Comparison of ENCODE assay signal across 1 cellular context in genomic region chr19:2064788-2065524, GRCh38.
TF ChIP-seq lines count a peak whose summit lies in the region.

No MANE protein-coding gene starts in this region.

TF ChIP-seq in K562, 482 proteins besides CTCF, POLR2A, EP300 and RAD21:
- TF ChIP-seq LEF1 (IDR thresholded peaks at IDR 0.05) (no peak), JUND (IDR thresholded peaks at IDR 0.05; ENCODE audit: borderline replicate concordance, low read depth, low read length) (no peak), JUND (tag; IDR thresholded peaks at IDR 0.05; ENCODE audit: borderline replicate concordance, low read depth, low read length) (no peak), CHAMP1 (IDR thresholded peaks at IDR 0.05) (no peak), BCLAF1 (IDR thresholded peaks at IDR 0.05; ENCODE audit: borderline replicate concordance in 1 of 2, control insufficient read depth in 1 of 2, low read depth in 2 of 2, low read length in 1 of 2) (no peak), DACH1 (IDR thresholded peaks at IDR 0.05; ENCODE audit: partially characterized antibody) (no peak), PRMT5 (CRISPR knock-in tag; IDR thresholded peaks at IDR 0.05) (no peak)
- TF ChIP-seq, protein P1, sequence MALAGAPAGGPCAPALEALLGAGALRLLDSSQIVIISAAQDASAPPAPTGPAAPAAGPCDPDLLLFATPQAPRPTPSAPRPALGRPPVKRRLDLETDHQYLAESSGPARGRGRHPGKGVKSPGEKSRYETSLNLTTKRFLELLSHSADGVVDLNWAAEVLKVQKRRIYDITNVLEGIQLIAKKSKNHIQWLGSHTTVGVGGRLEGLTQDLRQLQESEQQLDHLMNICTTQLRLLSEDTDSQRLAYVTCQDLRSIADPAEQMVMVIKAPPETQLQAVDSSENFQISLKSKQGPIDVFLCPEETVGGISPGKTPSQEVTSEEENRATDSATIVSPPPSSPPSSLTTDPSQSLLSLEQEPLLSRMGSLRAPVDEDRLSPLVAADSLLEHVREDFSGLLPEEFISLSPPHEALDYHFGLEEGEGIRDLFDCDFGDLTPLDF (CRISPR knock-in tag; IDR thresholded peaks at IDR 0.05), result no peak
- TF ChIP-seq, protein P2, sequence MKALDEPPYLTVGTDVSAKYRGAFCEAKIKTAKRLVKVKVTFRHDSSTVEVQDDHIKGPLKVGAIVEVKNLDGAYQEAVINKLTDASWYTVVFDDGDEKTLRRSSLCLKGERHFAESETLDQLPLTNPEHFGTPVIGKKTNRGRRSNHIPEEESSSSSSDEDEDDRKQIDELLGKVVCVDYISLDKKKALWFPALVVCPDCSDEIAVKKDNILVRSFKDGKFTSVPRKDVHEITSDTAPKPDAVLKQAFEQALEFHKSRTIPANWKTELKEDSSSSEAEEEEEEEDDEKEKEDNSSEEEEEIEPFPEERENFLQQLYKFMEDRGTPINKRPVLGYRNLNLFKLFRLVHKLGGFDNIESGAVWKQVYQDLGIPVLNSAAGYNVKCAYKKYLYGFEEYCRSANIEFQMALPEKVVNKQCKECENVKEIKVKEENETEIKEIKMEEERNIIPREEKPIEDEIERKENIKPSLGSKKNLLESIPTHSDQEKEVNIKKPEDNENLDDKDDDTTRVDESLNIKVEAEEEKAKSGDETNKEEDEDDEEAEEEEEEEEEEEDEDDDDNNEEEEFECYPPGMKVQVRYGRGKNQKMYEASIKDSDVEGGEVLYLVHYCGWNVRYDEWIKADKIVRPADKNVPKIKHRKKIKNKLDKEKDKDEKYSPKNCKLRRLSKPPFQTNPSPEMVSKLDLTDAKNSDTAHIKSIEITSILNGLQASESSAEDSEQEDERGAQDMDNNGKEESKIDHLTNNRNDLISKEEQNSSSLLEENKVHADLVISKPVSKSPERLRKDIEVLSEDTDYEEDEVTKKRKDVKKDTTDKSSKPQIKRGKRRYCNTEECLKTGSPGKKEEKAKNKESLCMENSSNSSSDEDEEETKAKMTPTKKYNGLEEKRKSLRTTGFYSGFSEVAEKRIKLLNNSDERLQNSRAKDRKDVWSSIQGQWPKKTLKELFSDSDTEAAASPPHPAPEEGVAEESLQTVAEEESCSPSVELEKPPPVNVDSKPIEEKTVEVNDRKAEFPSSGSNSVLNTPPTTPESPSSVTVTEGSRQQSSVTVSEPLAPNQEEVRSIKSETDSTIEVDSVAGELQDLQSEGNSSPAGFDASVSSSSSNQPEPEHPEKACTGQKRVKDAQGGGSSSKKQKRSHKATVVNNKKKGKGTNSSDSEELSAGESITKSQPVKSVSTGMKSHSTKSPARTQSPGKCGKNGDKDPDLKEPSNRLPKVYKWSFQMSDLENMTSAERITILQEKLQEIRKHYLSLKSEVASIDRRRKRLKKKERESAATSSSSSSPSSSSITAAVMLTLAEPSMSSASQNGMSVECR (CRISPR knock-in tag; IDR thresholded peaks at IDR 0.05), result no peak
- TF ChIP-seq, protein P3, sequence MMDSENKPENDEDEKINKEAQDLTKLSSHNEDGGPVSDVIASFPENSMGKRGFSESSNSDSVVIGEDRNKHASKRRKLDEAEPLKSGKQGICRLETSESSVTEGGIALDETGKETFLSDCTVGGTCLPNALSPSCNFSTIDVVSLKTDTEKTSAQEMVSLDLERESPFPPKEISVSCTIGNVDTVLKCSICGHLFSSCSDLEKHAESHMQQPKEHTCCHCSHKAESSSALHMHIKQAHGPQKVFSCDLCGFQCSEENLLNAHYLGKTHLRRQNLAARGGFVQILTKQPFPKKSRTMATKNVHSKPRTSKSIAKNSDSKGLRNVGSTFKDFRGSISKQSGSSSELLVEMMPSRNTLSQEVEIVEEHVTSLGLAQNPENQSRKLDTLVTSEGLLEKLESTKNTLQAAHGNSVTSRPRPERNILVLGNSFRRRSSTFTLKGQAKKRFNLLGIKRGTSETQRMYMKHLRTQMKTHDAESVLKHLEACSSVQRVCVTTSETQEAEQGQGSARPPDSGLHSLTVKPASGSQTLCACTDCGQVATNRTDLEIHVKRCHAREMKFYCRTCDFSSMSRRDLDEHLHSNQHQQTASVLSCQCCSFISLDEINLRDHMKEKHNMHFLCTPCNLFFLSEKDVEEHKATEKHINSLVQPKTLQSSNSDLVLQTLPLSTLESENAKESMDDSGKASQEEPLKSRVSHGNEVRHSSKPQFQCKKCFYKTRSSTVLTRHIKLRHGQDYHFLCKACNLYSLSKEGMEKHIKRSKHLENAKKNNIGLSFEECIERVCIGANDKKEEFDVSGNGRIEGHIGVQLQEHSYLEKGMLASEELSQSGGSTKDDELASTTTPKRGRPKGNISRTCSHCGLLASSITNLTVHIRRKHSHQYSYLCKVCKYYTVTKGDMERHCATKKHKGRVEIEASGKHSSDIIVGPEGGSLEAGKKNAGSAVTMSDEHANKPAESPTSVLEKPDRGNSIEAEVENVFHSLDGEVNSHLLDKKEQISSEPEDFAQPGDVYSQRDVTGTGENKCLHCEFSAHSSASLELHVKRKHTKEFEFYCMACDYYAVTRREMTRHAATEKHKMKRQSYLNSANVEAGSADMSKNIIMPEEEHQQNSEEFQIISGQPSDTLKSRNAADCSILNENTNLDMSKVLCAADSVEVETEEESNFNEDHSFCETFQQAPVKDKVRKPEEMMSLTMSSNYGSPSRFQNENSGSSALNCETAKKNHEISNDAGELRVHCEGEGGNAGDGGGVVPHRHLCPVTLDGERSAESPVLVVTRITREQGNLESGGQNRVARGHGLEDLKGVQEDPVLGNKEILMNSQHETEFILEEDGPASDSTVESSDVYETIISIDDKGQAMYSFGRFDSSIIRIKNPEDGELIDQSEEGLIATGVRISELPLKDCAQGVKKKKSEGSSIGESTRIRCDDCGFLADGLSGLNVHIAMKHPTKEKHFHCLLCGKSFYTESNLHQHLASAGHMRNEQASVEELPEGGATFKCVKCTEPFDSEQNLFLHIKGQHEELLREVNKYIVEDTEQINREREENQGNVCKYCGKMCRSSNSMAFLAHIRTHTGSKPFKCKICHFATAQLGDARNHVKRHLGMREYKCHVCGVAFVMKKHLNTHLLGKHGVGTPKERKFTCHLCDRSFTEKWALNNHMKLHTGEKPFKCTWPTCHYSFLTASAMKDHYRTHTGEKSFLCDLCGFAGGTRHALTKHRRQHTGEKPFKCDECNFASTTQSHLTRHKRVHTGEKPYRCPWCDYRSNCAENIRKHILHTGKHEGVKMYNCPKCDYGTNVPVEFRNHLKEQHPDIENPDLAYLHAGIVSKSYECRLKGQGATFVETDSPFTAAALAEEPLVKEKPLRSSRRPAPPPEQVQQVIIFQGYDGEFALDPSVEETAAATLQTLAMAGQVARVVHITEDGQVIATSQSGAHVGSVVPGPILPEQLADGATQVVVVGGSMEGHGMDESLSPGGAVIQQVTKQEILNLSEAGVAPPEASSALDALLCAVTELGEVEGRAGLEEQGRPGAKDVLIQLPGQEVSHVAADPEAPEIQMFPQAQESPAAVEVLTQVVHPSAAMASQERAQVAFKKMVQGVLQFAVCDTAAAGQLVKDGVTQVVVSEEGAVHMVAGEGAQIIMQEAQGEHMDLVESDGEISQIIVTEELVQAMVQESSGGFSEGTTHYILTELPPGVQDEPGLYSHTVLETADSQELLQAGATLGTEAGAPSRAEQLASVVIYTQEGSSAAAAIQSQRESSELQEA (IDR thresholded peaks at IDR 0.05; ENCODE audit: low read depth), result no peak
- TF ChIP-seq, protein P4, sequence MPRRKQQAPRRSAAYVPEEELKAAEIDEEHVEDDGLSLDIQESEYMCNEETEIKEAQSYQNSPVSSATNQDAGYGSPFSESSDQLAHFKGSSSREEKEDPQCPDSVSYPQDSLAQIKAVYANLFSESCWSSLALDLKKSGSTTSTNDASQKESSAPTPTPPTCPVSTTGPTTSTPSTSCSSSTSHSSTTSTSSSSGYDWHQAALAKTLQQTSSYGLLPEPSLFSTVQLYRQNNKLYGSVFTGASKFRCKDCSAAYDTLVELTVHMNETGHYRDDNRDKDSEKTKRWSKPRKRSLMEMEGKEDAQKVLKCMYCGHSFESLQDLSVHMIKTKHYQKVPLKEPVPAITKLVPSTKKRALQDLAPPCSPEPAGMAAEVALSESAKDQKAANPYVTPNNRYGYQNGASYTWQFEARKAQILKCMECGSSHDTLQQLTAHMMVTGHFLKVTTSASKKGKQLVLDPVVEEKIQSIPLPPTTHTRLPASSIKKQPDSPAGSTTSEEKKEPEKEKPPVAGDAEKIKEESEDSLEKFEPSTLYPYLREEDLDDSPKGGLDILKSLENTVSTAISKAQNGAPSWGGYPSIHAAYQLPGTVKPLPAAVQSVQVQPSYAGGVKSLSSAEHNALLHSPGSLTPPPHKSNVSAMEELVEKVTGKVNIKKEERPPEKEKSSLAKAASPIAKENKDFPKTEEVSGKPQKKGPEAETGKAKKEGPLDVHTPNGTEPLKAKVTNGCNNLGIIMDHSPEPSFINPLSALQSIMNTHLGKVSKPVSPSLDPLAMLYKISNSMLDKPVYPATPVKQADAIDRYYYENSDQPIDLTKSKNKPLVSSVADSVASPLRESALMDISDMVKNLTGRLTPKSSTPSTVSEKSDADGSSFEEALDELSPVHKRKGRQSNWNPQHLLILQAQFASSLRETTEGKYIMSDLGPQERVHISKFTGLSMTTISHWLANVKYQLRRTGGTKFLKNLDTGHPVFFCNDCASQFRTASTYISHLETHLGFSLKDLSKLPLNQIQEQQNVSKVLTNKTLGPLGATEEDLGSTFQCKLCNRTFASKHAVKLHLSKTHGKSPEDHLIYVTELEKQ (CRISPR knock-in tag; IDR thresholded peaks at IDR 0.05), result no peak
